ENCODE assay signal across 8 cellular contexts in the genomic region with DNA sequence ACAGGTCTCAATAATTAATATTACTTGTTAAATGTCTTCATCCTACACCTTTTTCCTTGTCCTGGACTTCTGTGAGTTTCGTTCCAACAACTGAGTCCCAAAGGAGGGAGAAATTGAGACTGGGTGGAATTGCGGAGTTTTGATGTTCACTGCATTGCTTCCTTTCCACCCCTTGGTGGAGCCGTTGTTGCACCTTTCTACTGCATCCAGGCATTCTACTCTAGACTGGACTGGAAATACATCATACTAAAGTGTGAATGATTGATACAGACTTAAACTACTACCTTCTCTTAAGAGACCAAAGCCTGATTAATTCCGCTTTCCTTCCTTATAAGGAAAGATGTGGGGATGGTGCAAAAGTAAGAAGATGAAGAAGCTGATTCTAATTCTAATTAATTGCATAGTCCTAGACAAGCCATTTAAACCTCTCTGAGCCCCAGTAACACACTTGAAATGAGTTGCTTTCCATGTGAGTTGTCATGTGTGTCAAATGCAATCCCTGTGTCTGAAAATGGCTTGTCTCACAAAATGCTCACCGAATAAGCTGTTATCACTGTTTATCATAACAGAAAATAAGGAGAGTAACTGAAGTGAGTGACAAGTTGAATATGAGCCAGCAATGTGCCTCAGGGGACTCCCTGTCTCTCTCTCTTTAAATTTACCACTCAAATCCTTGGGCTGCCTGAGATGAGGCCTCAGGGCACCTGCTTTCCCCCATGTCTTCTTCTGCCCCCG.
A peak's percentile ranks its signal among the peaks of the same experiment; 100 is the strongest.
DNase-seq lines count a peak whose midpoint lies in the region; ATAC-seq, FAIRE-seq and TF ChIP-seq lines count a peak whose summit lies in the region.

No MANE protein-coding gene starts in this region.

- 2% methylated on average over 6 of the region's 6 CpGs for WGBS in HepG2 (ENCODE audit: low lambda C conversion rate)

- H3K4me3 ChIP-seq in DOHH2 (ENCODE audit: low read length) (no peak overlapping the region), HepG2 (replicated peaks in 1 of 3; ENCODE audit: insufficient read depth in 1 of 3, low read depth in 2 of 3, low read length in 3 of 3) (no peak overlapping the region)

- POLR2A ChIA-PET in HepG2 (lab: Yijun Ruan, JAX) = no interaction called here

- peak; percentile 94 for FAIRE-seq in HepG2 (lab: Jason Lieb, UNC)

- H3K9me3 ChIP-seq in DOHH2 (ENCODE audit: control insufficient read depth, insufficient read depth, low read length) (no peaks in the 10 kb centered on the region), HepG2 (ENCODE audit: low read length) (no peaks in the 10 kb centered on the region)

- ATAC-seq in HepG2 (peak; percentile 93), GM21737 (IDR thresholded peaks at IDR 0.05; ENCODE audit: unreplicated experiment) (no peak)

- peak; percentile 72 for TF ChIP-seq CTCF in DOHH2 (IDR thresholded peaks at IDR 0.05; ENCODE audit: low read depth, low read length, poor library complexity, severe bottlenecking)
- peak; percentile 91 for TF ChIP-seq CTCF in HepG2 (CRISPR knock-in tag; IDR thresholded peaks at IDR 0.05)

- CTCF ChIA-PET in HepG2 (lab: Yijun Ruan, JAX; ENCODE audit: low intra/inter-chr PET ratio, low total read pairs) = interaction anchor here (1.2 to 2.3 kb wide), 4 partner anchors 574 to 1287 kb away, joined by 3 to 30 read pairs (median 15); no protein-coding TSS in a partner anchor

- no TSS peak for BruUV-seq in HepG2 (replicated peaks; lab: Mats Ljungman, UMichigan)

- H3K79me2 ChIP-seq in DOHH2 (ENCODE audit: control insufficient read depth, low read length) (no peaks in the 10 kb centered on the region), HepG2 (ENCODE audit: insufficient read depth, low read length) (no peaks in the 10 kb centered on the region)

- H3K4me2 ChIP-seq in DOHH2 (ENCODE audit: low read length) (no peak overlapping the region), HepG2 (ENCODE audit: low read depth, low read length) (no peak overlapping the region)

- H3K36me3 ChIP-seq in DOHH2 (ENCODE audit: control insufficient read depth, low read length) = no peaks in the 10 kb centered on the region
- H3K36me3 ChIP-seq in HepG2 (replicated peaks in 1 of 2; ENCODE audit: control insufficient read depth in 1 of 2, insufficient read depth in 2 of 2, low read length in 2 of 2) = no peaks in the 10 kb centered on the region

- no peak for TF ChIP-seq POLR2A in HepG2 (IDR thresholded peaks at IDR 0.05; ENCODE audit: insufficient read depth in 1 of 2, low read depth in 2 of 2, low read length in 2 of 2)

- H4K20me1 ChIP-seq in DOHH2 (ENCODE audit: control insufficient read depth, insufficient read depth, low read depth, low read length) (no peaks in the 10 kb centered on the region), HepG2 (ENCODE audit: insufficient read depth, low read length) (no peaks in the 10 kb centered on the region)

- intact Hi-C loops in HepG2 (cut with micrococcal nuclease; ENCODE audit: unreplicated experiment) = loop anchor here (2.0 kb wide), 1 partner anchor 62 kb away; no protein-coding TSS in a partner anchor

- in situ Hi-C loops in KBM-7 (cut with MboI; ENCODE audit: low pct_unique_long_range_greater_than_20kb, low sequenced_read_pairs) = no loop called here
- in situ Hi-C loops in HepG2 (cut with HindIII; ENCODE audit: extremely low pct_ligation_motif_present, low pct_unique_long_range_greater_than_20kb) = loop anchor here (10.0 kb wide), 2 partner anchors 578 to 1448 kb away; no protein-coding TSS in a partner anchor

- DNase-seq in KBM-7 = peak; percentile 32
- DNase-seq in SW480 (ENCODE audit: low spot score) = peak; percentile 64
- DNase-seq in HepG2 (ENCODE audit: low spot score) = peak; percentile 39
- DNase-seq in NCI-H2196 (lab: John Stamatoyannopoulos, UW; ENCODE audit: unreplicated experiment) = no peak
- DNase-seq in mesenteric fat pad (ENCODE audit: low spot score) = no peak
- no peak for DNase-seq in AG08395 (ENCODE audit: low spot score)

- H3K9ac ChIP-seq in HepG2 (ENCODE audit: insufficient read depth, low read depth, low read length) = no peak overlapping the region

- H3K27ac ChIP-seq in DOHH2 (ENCODE audit: low read depth, low read length) (no peak overlapping the region), HepG2 (ENCODE audit: extremely low read length, insufficient read depth, low read length) (no peak overlapping the region)

- H3F3A ChIP-seq in DOHH2 (ENCODE audit: control insufficient read depth, insufficient read depth) = no peaks in the 10 kb centered on the region

- H3K27me3 ChIP-seq in DOHH2 (ENCODE audit: control insufficient read depth, low read length) (no peaks in the 10 kb centered on the region), HepG2 (ENCODE audit: control insufficient read depth in 1 of 2, insufficient read depth in 2 of 2, low read length in 2 of 2) (no peaks in the 10 kb centered on the region)

- H3K9me2 ChIP-seq in DOHH2 (replicated peaks; ENCODE audit: control insufficient read depth, low read length) = no peaks in the 10 kb centered on the region

- no peak overlapping the region for H2AFZ ChIP-seq in HepG2 (ENCODE audit: low read length)

- 0 out of 2 replicates have a peak, but pooled peaks cover 4% of the 10 kb centered on the region for H3K4me1 ChIP-seq in DOHH2 (ENCODE audit: control insufficient read depth, low read length)
- H3K4me1 ChIP-seq in HepG2 (ENCODE audit: insufficient read depth, low read length) = no peaks in the 10 kb centered on the region

- TF ChIP-seq RAD21 in HepG2 (CRISPR knock-in tag; IDR thresholded peaks at IDR 0.05) = peak; percentile 87

- no peak for TF ChIP-seq EP300 in HepG2 (IDR thresholded peaks at IDR 0.05; ENCODE audit: low read depth in 2 of 2, low read length in 2 of 2)
- no peak for TF ChIP-seq EP300 in HepG2 (CRISPR knock-in tag; IDR thresholded peaks at IDR 0.05; ENCODE audit: borderline replicate concordance)

TF ChIP-seq in HepG2, 621 proteins besides CTCF, POLR2A, EP300 and RAD21 (continues in another document):
- TF ChIP-seq STAG1 (CRISPR knock-in tag; IDR thresholded peaks at IDR 0.05) = peak; percentile 97
- no peak for TF ChIP-seq DNMT1 (CRISPR knock-in tag; IDR thresholded peaks at IDR 0.05)
- TF ChIP-seq NKX3-1 (CRISPR knock-in tag; IDR thresholded peaks at IDR 0.05) = no peak
- peak; percentile 99; the same call in 1 of the 2 replicates for TF ChIP-seq ZNF230 (CRISPR knock-in tag; IDR thresholded peaks at IDR 0.05)
- TF ChIP-seq, protein P1, sequence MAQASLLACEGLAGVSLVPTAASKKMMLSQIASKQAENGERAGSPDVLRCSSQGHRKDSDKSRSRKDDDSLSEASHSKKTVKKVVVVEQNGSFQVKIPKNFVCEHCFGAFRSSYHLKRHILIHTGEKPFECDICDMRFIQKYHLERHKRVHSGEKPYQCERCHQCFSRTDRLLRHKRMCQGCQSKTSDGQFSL (CRISPR knock-in tag; IDR thresholded peaks at IDR 0.05) = no peak
- TF ChIP-seq ZNF652 (CRISPR knock-in tag; IDR thresholded peaks at IDR 0.05; ENCODE audit: borderline replicate concordance, low read depth) = peak; percentile 8; the same call in 1 of the 2 replicates
- no peak for TF ChIP-seq SP2 (CRISPR knock-in tag; IDR thresholded peaks at IDR 0.05)
- peak; percentile 94 for TF ChIP-seq SMC3 (IDR thresholded peaks at IDR 0.05; ENCODE audit: low read length)
- no peak for TF ChIP-seq ZMYM4 (CRISPR knock-in tag; IDR thresholded peaks at IDR 0.05)

Comparison
In these comparisons a context has a peak if more than half of its experiments do, and no peak if none do; other contexts are left out.
1. DNase-seq: peak in KBM-7 (single experiment), SW480 (single experiment) and HepG2 (single experiment); none in NCI-H2196 (single experiment), mesenteric fat pad (single experiment) and AG08395 (single experiment).